ENCODE assay signal across 21 cellular contexts in the genomic region with DNA sequence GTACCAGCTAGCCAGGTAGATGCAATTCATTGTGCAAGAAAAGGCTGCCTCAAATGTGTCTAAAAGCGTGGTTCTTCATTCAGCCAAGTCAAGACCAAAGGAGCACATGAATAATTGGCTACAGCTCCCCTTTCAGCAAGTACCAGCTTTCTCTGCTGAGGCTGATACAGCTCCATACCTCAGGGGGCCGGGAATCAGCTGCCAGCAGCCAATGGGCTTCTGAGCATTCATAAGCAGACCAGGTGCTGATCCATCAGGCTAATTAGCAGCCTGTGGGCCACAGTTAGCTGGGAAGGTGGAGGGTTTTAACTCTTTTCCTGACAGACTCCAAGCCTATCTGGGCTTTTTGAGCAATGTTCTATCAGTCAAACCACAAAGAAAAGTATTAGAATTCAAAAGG.
DNase-seq lines count a peak whose midpoint lies in the region; TF ChIP-seq lines count a peak whose summit lies in the region.
"Had no signal": no experiment of that assay in that cellular context is flagged by ENCODE, and none has a peak within 500 bp of the region (broad histone marks: within the 10 kb centered on the region; RNA-seq: fewer than 3 reads in every experiment).

No MANE protein-coding gene starts in this region.

- H3K4me1 Mint-ChIP-seq in activated naive CD4-positive, alpha-beta T cell treated with anti-CD3 and anti-CD28 coated beads, Interleukin-2, amount 10 ng/mL, durations not matched to agents 7 days and 5 days, result no peaks in the 10 kb centered on the region
- H3K4me1 Mint-ChIP-seq: activated B cell treated with CpG ODN at 0.5 μM for 24 hours; activated naive CD8-positive, alpha-beta T cell treated with anti-CD3 and anti-CD28 coated beads, Interleukin-2, amount 50 U/mL, for 24 hours; stimulated activated naive B cell treated with anti-CD40 and anti-IgM and Interleukin-4, amounts not matched to agents 10 μg/mL and 1 μg/mL and 100 μg/mL, for 72 hours had no signal

- no peak for TF ChIP-seq POLR2A in uterus (IDR thresholded peaks at IDR 0.05)

- no peaks in the 10 kb centered on the region for H3K9me3 ChIP-seq in NT2/D1 (ENCODE audit: insufficient read depth, low read length)
- H3K9me3 ChIP-seq in uterus, result no peaks in the 10 kb centered on the region
- H3K9me3 ChIP-seq: esophagus muscularis mucosa, testis, vagina had no signal

- no peak overlapping the region for H3K27ac Mint-ChIP-seq in activated naive CD4-positive, alpha-beta T cell treated with anti-CD3 and anti-CD28 coated beads, Interleukin-2, amount 10 ng/mL, durations not matched to agents 7 days and 5 days
- H3K27ac Mint-ChIP-seq: activated B cell treated with CpG ODN at 0.5 μM for 24 hours; activated CD4-positive, alpha-beta memory T cell treated with anti-CD3 and anti-CD28 coated beads for 36 hours; activated naive CD8-positive, alpha-beta T cell treated with anti-CD3 and anti-CD28 coated beads, Interleukin-2, amount 50 U/mL, for 24 hours; effector memory CD8-positive, alpha-beta T cell; HFFc6; stimulated activated naive B cell treated with anti-CD40 and anti-IgM and Interleukin-4, amounts not matched to agents 10 μg/mL and 1 μg/mL and 100 μg/mL, for 72 hours had no signal

- no peak for TF ChIP-seq CTCF in uterus (IDR thresholded peaks at IDR 0.05)

- no peak overlapping the region for H3K4me3 Mint-ChIP-seq in activated naive CD4-positive, alpha-beta T cell treated with anti-CD3 and anti-CD28 coated beads, Interleukin-2, amount 10 ng/mL, durations not matched to agents 7 days and 5 days
- H3K4me3 Mint-ChIP-seq: activated B cell treated with CpG ODN at 0.5 μM for 24 hours; activated CD4-positive, alpha-beta memory T cell treated with anti-CD3 and anti-CD28 coated beads for 36 hours; activated naive CD8-positive, alpha-beta T cell treated with anti-CD3 and anti-CD28 coated beads, Interleukin-2, amount 50 U/mL, for 24 hours; effector memory CD8-positive, alpha-beta T cell; HFFc6; stimulated activated naive B cell treated with anti-CD40 and anti-IgM and Interleukin-4, amounts not matched to agents 10 μg/mL and 1 μg/mL and 100 μg/mL, for 72 hours had no signal

- peak; percentile 97 for DNase-seq in G401 (ENCODE audit: low spot score)
- DNase-seq in NCI-H1105 treated with DMSO at 0.1 percent for 48 hours (lab: John Stamatoyannopoulos, UW), result peak; percentile 36
- DNase-seq in NT2/D1 (ENCODE audit: low read depth, low spot score), result peak; percentile 60
- peak; percentile 80 for DNase-seq in iPS-NIHi7 (ENCODE audit: extremely low spot score)
- no peak for DNase-seq in uterus
- DNase-seq in activated naive CD4-positive, alpha-beta T cell treated with anti-CD3 and anti-CD28 coated beads, Interleukin-2, amount 10 ng/mL, durations not matched to agents 7 days and 5 days, result no peak
- no peak for DNase-seq in NCI-H510A (lab: John Stamatoyannopoulos, UW)
- DNase-seq: activated B cell treated with CpG ODN at 0.5 μM for 24 hours; activated CD4-positive, alpha-beta memory T cell treated with anti-CD3 and anti-CD28 coated beads for 36 hours; activated effector memory CD4-positive, alpha-beta T cell treated with anti-CD3 and anti-CD28 coated beads, Interleukin-2, amount 50 U/mL, for 16 hours; activated naive CD8-positive, alpha-beta T cell treated with anti-CD3 and anti-CD28 coated beads, Interleukin-2, amount 50 U/mL, for 24 hours; effector memory CD8-positive, alpha-beta T cell; HFFc6; Kasumi-1; nucleus accumbens; stimulated activated CD4-positive, alpha-beta T cell treated with anti-CD3 and anti-CD28 coated beads, Interleukin-2, amount 100 ng/mL, for 48 hours; stimulated activated naive B cell treated with anti-CD40 and anti-IgM and Interleukin-4, amounts not matched to agents 10 μg/mL and 1 μg/mL and 100 μg/mL, for 72 hours; testis had no signal

- H3K36me3 Mint-ChIP-seq in activated naive CD4-positive, alpha-beta T cell treated with anti-CD3 and anti-CD28 coated beads, Interleukin-2, amount 10 ng/mL, durations not matched to agents 7 days and 5 days, result no peaks in the 10 kb centered on the region
- H3K36me3 Mint-ChIP-seq: activated CD4-positive, alpha-beta memory T cell treated with anti-CD3 and anti-CD28 coated beads for 36 hours; stimulated activated naive B cell treated with anti-CD40 and anti-IgM and Interleukin-4, amounts not matched to agents 10 μg/mL and 1 μg/mL and 100 μg/mL, for 72 hours had no signal

- CTCF ChIA-PET in activated naive CD4-positive, alpha-beta T cell treated with anti-CD3 and anti-CD28 coated beads, Interleukin-2, amount 10 ng/mL, durations not matched to agents 7 days and 5 days (lab: Charles Lee), result no interaction called here

- H3K27ac ChIP-seq in uterus, result no peak overlapping the region
- H3K27ac ChIP-seq: esophagus muscularis mucosa, testis, vagina had no signal

- intact Hi-C loops in uterus (cut with DNase I; ENCODE audit: low total_unique reads), result no loop called here

- H3K4me3 ChIP-seq in NT2/D1 (ENCODE audit: insufficient read length, low read depth) (no peak overlapping the region), uterus (no peak overlapping the region)
- H3K4me3 ChIP-seq: esophagus muscularis mucosa, smooth muscle cell, testis, vagina had no signal

- H3K27me3 ChIP-seq in NT2/D1 (ENCODE audit: insufficient read depth, insufficient read length), result no peaks in the 10 kb centered on the region
- no peaks in the 10 kb centered on the region for H3K27me3 ChIP-seq in uterus
- H3K27me3 ChIP-seq: esophagus muscularis mucosa, testis, vagina had no signal

- H3K9me3 Mint-ChIP-seq in activated naive CD4-positive, alpha-beta T cell treated with anti-CD3 and anti-CD28 coated beads, Interleukin-2, amount 10 ng/mL, durations not matched to agents 7 days and 5 days, result no peaks in the 10 kb centered on the region
- H3K9me3 Mint-ChIP-seq: activated B cell treated with CpG ODN at 0.5 μM for 24 hours; activated CD4-positive, alpha-beta memory T cell treated with anti-CD3 and anti-CD28 coated beads for 36 hours; effector memory CD8-positive, alpha-beta T cell had no signal

- no peak overlapping the region for H3K9ac ChIP-seq in NT2/D1 (ENCODE audit: insufficient read length, low read depth)

- no peaks in the 10 kb centered on the region for H3K36me3 ChIP-seq in NT2/D1 (ENCODE audit: insufficient read depth, insufficient read length, low read length)
- no peaks in the 10 kb centered on the region for H3K36me3 ChIP-seq in uterus
- H3K36me3 ChIP-seq: esophagus muscularis mucosa, vagina had no signal

- no peaks in the 10 kb centered on the region for H3K27me3 Mint-ChIP-seq in activated naive CD4-positive, alpha-beta T cell treated with anti-CD3 and anti-CD28 coated beads, Interleukin-2, amount 10 ng/mL, durations not matched to agents 7 days and 5 days
- H3K27me3 Mint-ChIP-seq: activated naive CD8-positive, alpha-beta T cell treated with anti-CD3 and anti-CD28 coated beads, Interleukin-2, amount 50 U/mL, for 24 hours had no signal

- in situ Hi-C loops in G401 (cut with HindIII; ENCODE audit: low sequenced_read_pairs), result no loop called here

- H3K4me1 ChIP-seq in NT2/D1 (ENCODE audit: insufficient read depth, insufficient read length) (no peaks in the 10 kb centered on the region), uterus (no peaks in the 10 kb centered on the region)
- H3K4me1 ChIP-seq: esophagus muscularis mucosa, testis, vagina had no signal

Comparison
In these comparisons a context has a peak if more than half of its experiments do, and no peak if none do; other contexts are left out.
1. DNase-seq: peak in G401 (single experiment), NCI-H1105 treated with DMSO at 0.1 percent for 48 hours (single experiment), NT2/D1 (single experiment) and iPS-NIHi7 (single experiment); none in uterus (0 of 2), activated naive CD4-positive, alpha-beta T cell treated with anti-CD3 and anti-CD28 coated beads, Interleukin-2, amount 10 ng/mL, durations not matched to agents 7 days and 5 days (single experiment) and NCI-H510A (single experiment).